ENCODE assay signal across 11 cellular contexts in the genomic region with DNA sequence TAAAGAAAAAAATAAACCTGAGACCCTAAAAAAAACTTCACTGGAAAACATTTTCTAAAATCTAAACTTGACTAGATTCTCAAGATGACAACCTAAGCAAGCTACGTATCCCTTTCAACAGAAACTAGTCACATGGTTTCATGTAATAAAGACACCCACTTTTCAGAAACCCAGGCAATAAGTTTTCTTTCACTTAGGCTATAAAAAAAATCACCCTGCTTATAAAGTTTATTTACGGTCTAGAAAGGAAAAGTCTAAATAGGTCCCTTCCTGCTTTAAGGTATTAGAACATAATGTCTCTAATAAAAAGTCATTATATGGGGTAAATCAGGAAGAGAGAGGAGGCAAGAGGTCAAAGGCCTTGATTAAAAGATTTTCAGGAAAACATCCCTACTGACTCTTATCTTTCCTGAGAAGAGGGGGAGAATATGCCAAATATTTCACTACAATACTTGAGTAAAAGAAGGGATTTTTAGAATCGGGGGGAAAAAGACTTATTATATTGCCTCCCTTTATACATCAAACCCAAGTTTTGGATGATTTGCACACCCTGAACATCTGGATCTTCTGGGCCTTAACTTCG. TPM values are rescaled to one million over a fixed set of nuclear protein-coding genes. Genes with fewer than 3 reads are reported as not detected.
DNase-seq lines count a peak whose midpoint lies in the region; TF ChIP-seq lines count a peak whose summit lies in the region.
"Had no signal": no experiment of that assay in that cellular context is flagged by ENCODE, and none has a peak within 500 bp of the region (broad histone marks: within the 10 kb centered on the region; RNA-seq: fewer than 3 reads in every experiment).

No MANE protein-coding gene starts in this region.

- no peaks in the 10 kb centered on the region for H3K27me3 Mint-ChIP-seq in activated CD4-positive, alpha-beta T cell treated with anti-CD3 and anti-CD28 coated beads, Interleukin-2, amount 10 ng/mL, durations not matched to agents 7 days and 5 days
- no peaks in the 10 kb centered on the region for H3K27me3 Mint-ChIP-seq in T-helper 1 cell treated with Interleukin-12 subunit alpha and Interleukin-12 subunit beta and Interleukin-4 antibody, amounts not matched to agents 30 μg/mL and 1 μg/mL, for 36 hours (ENCODE audit: low read depth)

- POLR2A ChIA-PET in activated CD4-positive, alpha-beta T cell treated with anti-CD3 and anti-CD28 coated beads, Interleukin-2, amount 10 ng/mL, durations not matched to agents 7 days and 5 days (lab: Charles Lee), result interaction anchor here (1.0 to 1.1 kb wide), 2 partner anchors 12 to 114 kb away, joined by 3 read pairs; partner anchors contain the start of genes KNTC1 and RSRC2

- TF ChIP-seq POLR2A in suprapubic skin (IDR thresholded peaks at IDR 0.05), result no peak

- TF ChIP-seq EP300 in suprapubic skin (IDR thresholded peaks at IDR 0.05), result no peak

- no peaks in the 10 kb centered on the region for H3K27me3 ChIP-seq in suprapubic skin
- H3K27me3 ChIP-seq: body of pancreas had no signal

- no peak overlapping the region for H3K4me3 ChIP-seq in fibroblast of villous mesenchyme (ENCODE audit: low read depth, low read length)
- H3K4me3 ChIP-seq in suprapubic skin, result no peak overlapping the region
- H3K4me3 ChIP-seq: body of pancreas had no signal

- DNase-seq in activated CD4-positive, alpha-beta T cell treated with anti-CD3 and anti-CD28 coated beads, Interleukin-2, amount 10 ng/mL, durations not matched to agents 7 days and 5 days, result no peak
- no peak for DNase-seq in activated CD4-positive, alpha-beta T cell treated with anti-CD3 and anti-CD28 coated beads, Interleukin-2, amount 50 U/mL, for 4 hours
- peak; percentile 68 for DNase-seq in fibroblast of villous mesenchyme (ENCODE audit: low read depth)
- no peak for DNase-seq in suprapubic skin (ENCODE audit: low spot score in 2 of 2)
- no peak for DNase-seq in NCI-H1092 (lab: John Stamatoyannopoulos, UW)
- DNase-seq in NCI-H1694 treated with DMSO at 0.1 percent for 48 hours (lab: John Stamatoyannopoulos, UW), result no peak
- DNase-seq in activated gamma-delta T cell (lab: John Stamatoyannopoulos, UW), result no peak
- DNase-seq: body of pancreas, H7, NCI-H526 had no signal

- H3K4me1 Mint-ChIP-seq in activated CD4-positive, alpha-beta T cell treated with anti-CD3 and anti-CD28 coated beads, Interleukin-2, amount 10 ng/mL, durations not matched to agents 7 days and 5 days, result peaks cover 27% of the 10 kb centered on the region
- peaks cover 26% of the 10 kb centered on the region for H3K4me1 Mint-ChIP-seq in T-helper 1 cell treated with Interleukin-12 subunit alpha and Interleukin-12 subunit beta and Interleukin-4 antibody, amounts not matched to agents 30 μg/mL and 1 μg/mL, for 36 hours (ENCODE audit: low read depth)

- peaks cover 33% of the 10 kb centered on the region for H3K4me1 ChIP-seq in suprapubic skin

- peaks cover 19% of the 10 kb centered on the region for H3K36me3 Mint-ChIP-seq in activated CD4-positive, alpha-beta T cell treated with anti-CD3 and anti-CD28 coated beads, Interleukin-2, amount 10 ng/mL, durations not matched to agents 7 days and 5 days (ENCODE audit: low read depth)
- H3K36me3 Mint-ChIP-seq in T-helper 1 cell treated with Interleukin-12 subunit alpha and Interleukin-12 subunit beta and Interleukin-4 antibody, amounts not matched to agents 30 μg/mL and 1 μg/mL, for 36 hours (ENCODE audit: low read depth), result peaks cover 11% of the 10 kb centered on the region

- H3K9me3 ChIP-seq in suprapubic skin, result no peaks in the 10 kb centered on the region
- H3K9me3 ChIP-seq: body of pancreas had no signal

- no peak for TF ChIP-seq CTCF in fibroblast of villous mesenchyme (IDR thresholded peaks at IDR 0.05; ENCODE audit: insufficient read depth, low read depth, low read length)
- TF ChIP-seq CTCF in suprapubic skin (IDR thresholded peaks at IDR 0.05), result no peak

- H3K9me3 Mint-ChIP-seq in activated CD4-positive, alpha-beta T cell treated with anti-CD3 and anti-CD28 coated beads, Interleukin-2, amount 10 ng/mL, durations not matched to agents 7 days and 5 days, result no peaks in the 10 kb centered on the region
- H3K9me3 Mint-ChIP-seq in T-helper 1 cell treated with Interleukin-12 subunit alpha and Interleukin-12 subunit beta and Interleukin-4 antibody, amounts not matched to agents 30 μg/mL and 1 μg/mL, for 36 hours, result no peaks in the 10 kb centered on the region

- CTCF ChIA-PET in activated CD4-positive, alpha-beta T cell treated with anti-CD3 and anti-CD28 coated beads, Interleukin-2, amount 10 ng/mL, durations not matched to agents 7 days and 5 days (lab: Charles Lee), result interaction anchor here (0.8 to 3.8 kb wide), 5 partner anchors 12 to 76 kb away, joined by 3 to 33 read pairs (median 3); no protein-coding TSS in a partner anchor

- peak overlapping the region; percentile 89 for H3K27ac Mint-ChIP-seq in activated CD4-positive, alpha-beta T cell treated with anti-CD3 and anti-CD28 coated beads, Interleukin-2, amount 10 ng/mL, durations not matched to agents 7 days and 5 days
- peak overlapping the region; percentile 84 for H3K27ac Mint-ChIP-seq in T-helper 1 cell treated with Interleukin-12 subunit alpha and Interleukin-12 subunit beta and Interleukin-4 antibody, amounts not matched to agents 30 μg/mL and 1 μg/mL, for 36 hours

- H3K27ac ChIP-seq in suprapubic skin, result peak overlapping the region; percentile 75

- WGBS in suprapubic skin, result 38% methylated on average over 4 of the region's 4 CpGs

- peaks cover 11% of the 10 kb centered on the region for H3K36me3 ChIP-seq in suprapubic skin

- H3K4me3 Mint-ChIP-seq in activated CD4-positive, alpha-beta T cell treated with anti-CD3 and anti-CD28 coated beads, Interleukin-2, amount 10 ng/mL, durations not matched to agents 7 days and 5 days, result peak overlapping the region; percentile 58
- peak overlapping the region; percentile 69 for H3K4me3 Mint-ChIP-seq in T-helper 1 cell treated with Interleukin-12 subunit alpha and Interleukin-12 subunit beta and Interleukin-4 antibody, amounts not matched to agents 30 μg/mL and 1 μg/mL, for 36 hours

RNA-seq across cellular contexts. Expression of gene CLIP1, which starts 9.5 kb away (rescaled TPM):
- total RNA-seq in activated CD4-positive, alpha-beta T cell treated with anti-CD3 and anti-CD28 coated beads, Interleukin-2, amount 10 ng/mL, durations not matched to agents 7 days and 5 days, result 10 to 100 TPM; 75.6 to 76.5 TPM
- total RNA-seq in fibroblast of villous mesenchyme (66.9 and 79.6 TPM in 2 replicates), suprapubic skin (100 to 1,000 TPM; 107 to 170 (median 149) TPM)
